ENCODE assay signal across 1 cellular context in the genomic region with DNA sequence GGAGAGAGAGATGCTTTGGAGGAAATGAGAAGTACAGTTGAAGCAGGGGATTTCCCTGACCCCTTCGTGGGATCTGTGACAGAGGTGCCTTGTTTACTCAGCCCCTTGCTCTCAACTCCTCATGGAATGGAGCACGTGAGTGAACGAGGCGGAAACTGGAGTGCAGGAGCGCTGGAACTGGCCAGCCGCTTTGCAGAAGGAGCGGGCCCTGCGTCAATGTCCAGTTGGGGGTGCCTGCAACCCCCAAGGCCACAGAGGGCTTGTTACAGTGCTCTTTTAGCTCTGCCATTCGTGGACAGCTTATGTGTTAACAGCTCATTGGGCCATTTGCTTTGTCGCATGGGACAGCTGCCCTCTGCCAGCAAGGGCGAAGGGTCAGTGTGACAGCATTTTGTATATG.
TF ChIP-seq lines count a peak whose summit lies in the region.

No MANE protein-coding gene starts in this region.

TF ChIP-seq in GM23338, 12 proteins besides CTCF, POLR2A, EP300 and RAD21 (continued from another document):
- no peak for TF ChIP-seq ZNF114 (CRISPR knock-in tag; IDR thresholded peaks at IDR 0.05)
- TF ChIP-seq EZH2 (IDR thresholded peaks at IDR 0.05; ENCODE audit: low read depth, unreplicated experiment): no peak
- no peak for TF ChIP-seq POLR2AphosphoS5 (IDR thresholded peaks at IDR 0.05; ENCODE audit: low read depth)
- no peak for TF ChIP-seq NANOG (IDR thresholded peaks at IDR 0.05; ENCODE audit: borderline replicate concordance)
- no peak for TF ChIP-seq STAT1 (IDR thresholded peaks at IDR 0.05; ENCODE audit: unreplicated experiment)
- TF ChIP-seq, protein P1, sequence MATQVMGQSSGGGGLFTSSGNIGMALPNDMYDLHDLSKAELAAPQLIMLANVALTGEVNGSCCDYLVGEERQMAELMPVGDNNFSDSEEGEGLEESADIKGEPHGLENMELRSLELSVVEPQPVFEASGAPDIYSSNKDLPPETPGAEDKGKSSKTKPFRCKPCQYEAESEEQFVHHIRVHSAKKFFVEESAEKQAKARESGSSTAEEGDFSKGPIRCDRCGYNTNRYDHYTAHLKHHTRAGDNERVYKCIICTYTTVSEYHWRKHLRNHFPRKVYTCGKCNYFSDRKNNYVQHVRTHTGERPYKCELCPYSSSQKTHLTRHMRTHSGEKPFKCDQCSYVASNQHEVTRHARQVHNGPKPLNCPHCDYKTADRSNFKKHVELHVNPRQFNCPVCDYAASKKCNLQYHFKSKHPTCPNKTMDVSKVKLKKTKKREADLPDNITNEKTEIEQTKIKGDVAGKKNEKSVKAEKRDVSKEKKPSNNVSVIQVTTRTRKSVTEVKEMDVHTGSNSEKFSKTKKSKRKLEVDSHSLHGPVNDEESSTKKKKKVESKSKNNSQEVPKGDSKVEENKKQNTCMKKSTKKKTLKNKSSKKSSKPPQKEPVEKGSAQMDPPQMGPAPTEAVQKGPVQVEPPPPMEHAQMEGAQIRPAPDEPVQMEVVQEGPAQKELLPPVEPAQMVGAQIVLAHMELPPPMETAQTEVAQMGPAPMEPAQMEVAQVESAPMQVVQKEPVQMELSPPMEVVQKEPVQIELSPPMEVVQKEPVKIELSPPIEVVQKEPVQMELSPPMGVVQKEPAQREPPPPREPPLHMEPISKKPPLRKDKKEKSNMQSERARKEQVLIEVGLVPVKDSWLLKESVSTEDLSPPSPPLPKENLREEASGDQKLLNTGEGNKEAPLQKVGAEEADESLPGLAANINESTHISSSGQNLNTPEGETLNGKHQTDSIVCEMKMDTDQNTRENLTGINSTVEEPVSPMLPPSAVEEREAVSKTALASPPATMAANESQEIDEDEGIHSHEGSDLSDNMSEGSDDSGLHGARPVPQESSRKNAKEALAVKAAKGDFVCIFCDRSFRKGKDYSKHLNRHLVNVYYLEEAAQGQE (IDR thresholded peaks at IDR 0.05; ENCODE audit: unreplicated experiment): no peak
- no peak for TF ChIP-seq ZNF331 (CRISPR knock-in tag; IDR thresholded peaks at IDR 0.05; ENCODE audit: low read depth)
- TF ChIP-seq EZH2phosphoT487 (IDR thresholded peaks at IDR 0.05; ENCODE audit: unreplicated experiment): no peak
- no peak for TF ChIP-seq CREB1 (CRISPR knock-in tag; IDR thresholded peaks at IDR 0.05; ENCODE audit: low read depth)
